Comparison of ENCODE assay signal across 2 cellular contexts in the genomic region with DNA sequence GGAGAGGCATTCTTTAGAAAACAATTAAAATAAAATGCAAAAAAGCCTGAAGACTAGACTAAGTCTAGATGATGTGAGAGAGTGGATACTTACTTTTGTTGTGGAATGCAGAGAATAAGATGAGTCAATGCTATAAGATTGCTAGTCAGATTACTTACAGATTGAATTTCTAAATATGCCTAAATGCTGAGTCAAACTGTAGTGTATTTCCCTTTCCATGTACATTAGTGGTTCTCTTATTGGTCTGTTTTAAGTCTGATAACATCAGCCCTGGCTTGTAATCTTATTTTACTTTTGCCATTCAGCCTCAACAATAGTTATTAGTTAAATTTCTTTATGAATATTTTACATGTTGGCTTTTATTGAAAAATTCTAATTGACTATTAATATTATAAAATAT.
TF ChIP-seq lines count a peak whose summit lies in the region.

No MANE protein-coding gene starts in this region.

TF ChIP-seq in IMR-90, 13 proteins besides CTCF, POLR2A, EP300 and RAD21 (continued from another document):
- TF ChIP-seq, protein P1, sequence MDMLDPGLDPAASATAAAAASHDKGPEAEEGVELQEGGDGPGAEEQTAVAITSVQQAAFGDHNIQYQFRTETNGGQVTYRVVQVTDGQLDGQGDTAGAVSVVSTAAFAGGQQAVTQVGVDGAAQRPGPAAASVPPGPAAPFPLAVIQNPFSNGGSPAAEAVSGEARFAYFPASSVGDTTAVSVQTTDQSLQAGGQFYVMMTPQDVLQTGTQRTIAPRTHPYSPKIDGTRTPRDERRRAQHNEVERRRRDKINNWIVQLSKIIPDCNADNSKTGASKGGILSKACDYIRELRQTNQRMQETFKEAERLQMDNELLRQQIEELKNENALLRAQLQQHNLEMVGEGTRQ (IDR thresholded peaks at IDR 0.05; ENCODE audit: low read depth, low read length): no peak
- TF ChIP-seq NFE2L2 (IDR thresholded peaks at IDR 0.05; ENCODE audit: low read depth, low read length) (no peak), MAFK (IDR thresholded peaks at IDR 0.05; ENCODE audit: low read depth, low read length) (no peak)
- TF ChIP-seq, protein P2, sequence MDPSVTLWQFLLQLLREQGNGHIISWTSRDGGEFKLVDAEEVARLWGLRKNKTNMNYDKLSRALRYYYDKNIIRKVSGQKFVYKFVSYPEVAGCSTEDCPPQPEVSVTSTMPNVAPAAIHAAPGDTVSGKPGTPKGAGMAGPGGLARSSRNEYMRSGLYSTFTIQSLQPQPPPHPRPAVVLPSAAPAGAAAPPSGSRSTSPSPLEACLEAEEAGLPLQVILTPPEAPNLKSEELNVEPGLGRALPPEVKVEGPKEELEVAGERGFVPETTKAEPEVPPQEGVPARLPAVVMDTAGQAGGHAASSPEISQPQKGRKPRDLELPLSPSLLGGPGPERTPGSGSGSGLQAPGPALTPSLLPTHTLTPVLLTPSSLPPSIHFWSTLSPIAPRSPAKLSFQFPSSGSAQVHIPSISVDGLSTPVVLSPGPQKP (IDR thresholded peaks at IDR 0.05; ENCODE audit: borderline replicate concordance, low read depth, low read length): no peak

TF ChIP-seq in SK-N-SH treated with all-trans-retinoic acid at 6 μM for 48 hours, 23 proteins besides CTCF, POLR2A, EP300 and RAD21 (continued from another document):
- TF ChIP-seq, protein P3, sequence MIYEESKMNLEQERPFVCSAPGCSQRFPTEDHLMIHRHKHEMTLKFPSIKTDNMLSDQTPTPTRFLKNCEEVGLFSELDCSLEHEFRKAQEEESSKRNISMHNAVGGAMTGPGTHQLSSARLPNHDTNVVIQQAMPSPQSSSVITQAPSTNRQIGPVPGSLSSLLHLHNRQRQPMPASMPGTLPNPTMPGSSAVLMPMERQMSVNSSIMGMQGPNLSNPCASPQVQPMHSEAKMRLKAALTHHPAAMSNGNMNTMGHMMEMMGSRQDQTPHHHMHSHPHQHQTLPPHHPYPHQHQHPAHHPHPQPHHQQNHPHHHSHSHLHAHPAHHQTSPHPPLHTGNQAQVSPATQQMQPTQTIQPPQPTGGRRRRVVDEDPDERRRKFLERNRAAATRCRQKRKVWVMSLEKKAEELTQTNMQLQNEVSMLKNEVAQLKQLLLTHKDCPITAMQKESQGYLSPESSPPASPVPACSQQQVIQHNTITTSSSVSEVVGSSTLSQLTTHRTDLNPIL (CRISPR knock-in tag; IDR thresholded peaks at IDR 0.05; ENCODE audit: low read depth): no peak
